In the genomic region with DNA sequence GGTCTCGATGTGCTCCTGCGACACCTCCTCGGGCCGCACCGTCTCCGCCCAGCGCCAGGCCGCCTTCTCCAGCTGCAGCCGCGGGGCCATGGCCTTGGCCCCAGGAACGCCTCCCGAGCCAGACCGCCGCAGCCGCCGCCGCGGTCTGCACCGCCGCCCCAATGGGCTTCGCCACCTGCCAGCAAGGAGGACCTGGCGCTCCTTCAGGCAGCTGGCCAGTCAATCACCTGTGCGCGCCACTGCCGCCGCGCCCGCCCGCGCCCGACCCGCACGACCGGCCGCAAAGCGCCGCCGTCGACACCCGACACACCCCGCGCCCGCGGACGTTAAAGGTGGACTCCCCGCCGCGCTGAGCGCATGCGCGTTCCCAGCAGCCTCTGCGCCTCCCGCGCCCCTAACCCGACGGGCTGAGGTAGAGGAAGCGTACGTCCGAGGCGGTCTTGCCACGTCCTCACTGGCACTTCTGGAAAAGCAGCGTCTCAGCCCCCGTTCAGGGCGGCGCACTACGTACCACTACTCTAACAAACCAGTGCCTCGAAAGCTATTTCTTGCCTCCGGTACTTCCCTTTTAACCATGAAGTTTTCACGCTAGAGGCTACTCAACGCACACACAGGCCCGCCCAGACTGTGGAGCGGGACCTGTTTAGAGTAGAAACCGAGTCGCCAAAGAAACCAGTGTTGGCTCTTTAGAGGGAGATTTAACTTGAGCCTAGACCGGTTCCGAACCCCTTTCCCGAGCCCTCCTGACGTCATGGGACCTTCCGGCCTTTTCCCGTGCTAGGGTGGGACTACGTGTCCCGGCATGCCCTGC, we compare ENCODE assay signal across 1 cellular context.
TF ChIP-seq lines count a peak whose summit lies in the region.

Gene USP48 (minus strand): TSS at position 282 of the 811 bp plus-strand sequence. CDS start 192 bp downstream, at position 90.

TF ChIP-seq in HepG2, 621 proteins besides CTCF, POLR2A, EP300 and RAD21 (continued from another document and continues in another):
- TF ChIP-seq ZNF142 (CRISPR knock-in tag; IDR thresholded peaks at IDR 0.05) (peak; percentile 97), ZHX2 (IDR thresholded peaks at IDR 0.05; ENCODE audit: low read depth) (no peak; the same call in 1 of the 2 replicates), ZHX2 (CRISPR knock-in tag; IDR thresholded peaks at IDR 0.05; ENCODE audit: borderline replicate concordance) (no peak), NBN (conservative IDR thresholded peaks at IDR 0.05) (no peak), TP53 (CRISPR knock-in tag; conservative IDR thresholded peaks at IDR 0.05) (no peak; the same call in 1 of the 2 replicates), TSC22D2 (CRISPR knock-in tag; IDR thresholded peaks at IDR 0.05; ENCODE audit: borderline replicate concordance) (peak; percentile 87; the same call in 1 of the 2 replicates), ZNF598 (CRISPR knock-in tag; IDR thresholded peaks at IDR 0.05; ENCODE audit: borderline replicate concordance) (0 out of 2 replicates have a peak, but pooled peaks have one; percentile 52), ZNF678 (CRISPR knock-in tag; IDR thresholded peaks at IDR 0.05) (no peak), SUZ12 (IDR thresholded peaks at IDR 0.05; ENCODE audit: low read depth, low read length) (peak; percentile 54), MEIS2 (CRISPR knock-in tag; IDR thresholded peaks at IDR 0.05) (0 out of 2 replicates have a peak, but pooled peaks have one; percentile 48), ETV5 (CRISPR knock-in tag; IDR thresholded peaks at IDR 0.05; ENCODE audit: borderline replicate concordance) (peak; percentile 71; the same call in 1 of the 2 replicates), HCFC1 (IDR thresholded peaks at IDR 0.05; ENCODE audit: low read depth, low read length) (peak; percentile 50; the same call in 1 of the 2 replicates), PLRG1 (conservative IDR thresholded peaks at IDR 0.05) (no peak), HOXD1 (CRISPR knock-in tag; IDR thresholded peaks at IDR 0.05) (0 out of 2 replicates have a peak, but pooled peaks have one; percentile 33), ZNF335 (CRISPR knock-in tag; IDR thresholded peaks at IDR 0.05) (peak; percentile 89; the same call in 1 of the 2 replicates), ZNF256 (CRISPR knock-in tag; conservative IDR thresholded peaks at IDR 0.05) (0 out of 2 replicates have a peak, but pooled peaks have one; percentile 81), ZFP90 (CRISPR knock-in tag; IDR thresholded peaks at IDR 0.05; ENCODE audit: borderline replicate concordance) (peak; percentile 14; the same call in 1 of the 2 replicates), BHLHE40 (IDR thresholded peaks at IDR 0.05; ENCODE audit: low read length) (peak; percentile 56; the same call in 1 of the 2 replicates), HNRNPH1 (optimal IDR thresholded peaks at IDR 0.05; ENCODE audit: low read depth, low read length) (no peak), MIER3 (CRISPR knock-in tag; IDR thresholded peaks at IDR 0.05; ENCODE audit: borderline replicate concordance) (peak; percentile 89; the same call in 1 of the 2 replicates), FOXJ3 (CRISPR knock-in tag; IDR thresholded peaks at IDR 0.05; ENCODE audit: borderline replicate concordance) (peak; percentile 77; the same call in 1 of the 2 replicates), ASH2L (IDR thresholded peaks at IDR 0.05; ENCODE audit: insufficient read length, low read depth, low read length) (peak; percentile 95), ZNF331 (CRISPR knock-in tag; IDR thresholded peaks at IDR 0.05) (0 out of 2 replicates have a peak, but pooled peaks have one; percentile 79), ZNF660 (CRISPR knock-in tag; IDR thresholded peaks at IDR 0.05; ENCODE audit: borderline replicate concordance, low read depth) (no peak), SMARCE1 (IDR thresholded peaks at IDR 0.05; ENCODE audit: borderline replicate concordance) (no peak)
- TF ChIP-seq, protein P1, sequence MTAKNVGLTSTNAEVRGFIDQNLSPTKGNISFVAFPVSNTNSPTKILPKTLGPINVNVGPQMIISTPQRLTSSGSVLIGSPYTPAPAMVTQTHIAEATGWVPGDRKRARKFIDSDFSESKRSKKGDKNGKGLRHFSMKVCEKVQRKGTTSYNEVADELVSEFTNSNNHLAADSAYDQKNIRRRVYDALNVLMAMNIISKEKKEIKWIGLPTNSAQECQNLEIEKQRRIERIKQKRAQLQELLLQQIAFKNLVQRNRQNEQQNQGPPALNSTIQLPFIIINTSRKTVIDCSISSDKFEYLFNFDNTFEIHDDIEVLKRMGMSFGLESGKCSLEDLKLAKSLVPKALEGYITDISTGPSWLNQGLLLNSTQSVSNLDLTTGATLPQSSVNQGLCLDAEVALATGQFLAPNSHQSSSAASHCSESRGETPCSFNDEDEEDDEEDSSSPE (CRISPR knock-in tag; IDR thresholded peaks at IDR 0.05): peak; percentile 80
- TF ChIP-seq, protein P2, sequence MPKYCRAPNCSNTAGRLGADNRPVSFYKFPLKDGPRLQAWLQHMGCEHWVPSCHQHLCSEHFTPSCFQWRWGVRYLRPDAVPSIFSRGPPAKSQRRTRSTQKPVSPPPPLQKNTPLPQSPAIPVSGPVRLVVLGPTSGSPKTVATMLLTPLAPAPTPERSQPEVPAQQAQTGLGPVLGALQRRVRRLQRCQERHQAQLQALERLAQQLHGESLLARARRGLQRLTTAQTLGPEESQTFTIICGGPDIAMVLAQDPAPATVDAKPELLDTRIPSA (CRISPR knock-in tag; IDR thresholded peaks at IDR 0.05; ENCODE audit: borderline replicate concordance): no peak
- TF ChIP-seq, protein P3, sequence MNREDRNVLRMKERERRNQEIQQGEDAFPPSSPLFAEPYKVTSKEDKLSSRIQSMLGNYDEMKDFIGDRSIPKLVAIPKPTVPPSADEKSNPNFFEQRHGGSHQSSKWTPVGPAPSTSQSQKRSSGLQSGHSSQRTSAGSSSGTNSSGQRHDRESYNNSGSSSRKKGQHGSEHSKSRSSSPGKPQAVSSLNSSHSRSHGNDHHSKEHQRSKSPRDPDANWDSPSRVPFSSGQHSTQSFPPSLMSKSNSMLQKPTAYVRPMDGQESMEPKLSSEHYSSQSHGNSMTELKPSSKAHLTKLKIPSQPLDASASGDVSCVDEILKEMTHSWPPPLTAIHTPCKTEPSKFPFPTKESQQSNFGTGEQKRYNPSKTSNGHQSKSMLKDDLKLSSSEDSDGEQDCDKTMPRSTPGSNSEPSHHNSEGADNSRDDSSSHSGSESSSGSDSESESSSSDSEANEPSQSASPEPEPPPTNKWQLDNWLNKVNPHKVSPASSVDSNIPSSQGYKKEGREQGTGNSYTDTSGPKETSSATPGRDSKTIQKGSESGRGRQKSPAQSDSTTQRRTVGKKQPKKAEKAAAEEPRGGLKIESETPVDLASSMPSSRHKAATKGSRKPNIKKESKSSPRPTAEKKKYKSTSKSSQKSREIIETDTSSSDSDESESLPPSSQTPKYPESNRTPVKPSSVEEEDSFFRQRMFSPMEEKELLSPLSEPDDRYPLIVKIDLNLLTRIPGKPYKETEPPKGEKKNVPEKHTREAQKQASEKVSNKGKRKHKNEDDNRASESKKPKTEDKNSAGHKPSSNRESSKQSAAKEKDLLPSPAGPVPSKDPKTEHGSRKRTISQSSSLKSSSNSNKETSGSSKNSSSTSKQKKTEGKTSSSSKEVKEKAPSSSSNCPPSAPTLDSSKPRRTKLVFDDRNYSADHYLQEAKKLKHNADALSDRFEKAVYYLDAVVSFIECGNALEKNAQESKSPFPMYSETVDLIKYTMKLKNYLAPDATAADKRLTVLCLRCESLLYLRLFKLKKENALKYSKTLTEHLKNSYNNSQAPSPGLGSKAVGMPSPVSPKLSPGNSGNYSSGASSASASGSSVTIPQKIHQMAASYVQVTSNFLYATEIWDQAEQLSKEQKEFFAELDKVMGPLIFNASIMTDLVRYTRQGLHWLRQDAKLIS (CRISPR knock-in tag; IDR thresholded peaks at IDR 0.05): no peak; the same call in 1 of the 2 replicates
- TF ChIP-seq, protein P4, sequence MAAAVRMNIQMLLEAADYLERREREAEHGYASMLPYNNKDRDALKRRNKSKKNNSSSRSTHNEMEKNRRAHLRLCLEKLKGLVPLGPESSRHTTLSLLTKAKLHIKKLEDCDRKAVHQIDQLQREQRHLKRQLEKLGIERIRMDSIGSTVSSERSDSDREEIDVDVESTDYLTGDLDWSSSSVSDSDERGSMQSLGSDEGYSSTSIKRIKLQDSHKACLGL (CRISPR knock-in tag; IDR thresholded peaks at IDR 0.05): peak; percentile 86
